In the genomic region with DNA sequence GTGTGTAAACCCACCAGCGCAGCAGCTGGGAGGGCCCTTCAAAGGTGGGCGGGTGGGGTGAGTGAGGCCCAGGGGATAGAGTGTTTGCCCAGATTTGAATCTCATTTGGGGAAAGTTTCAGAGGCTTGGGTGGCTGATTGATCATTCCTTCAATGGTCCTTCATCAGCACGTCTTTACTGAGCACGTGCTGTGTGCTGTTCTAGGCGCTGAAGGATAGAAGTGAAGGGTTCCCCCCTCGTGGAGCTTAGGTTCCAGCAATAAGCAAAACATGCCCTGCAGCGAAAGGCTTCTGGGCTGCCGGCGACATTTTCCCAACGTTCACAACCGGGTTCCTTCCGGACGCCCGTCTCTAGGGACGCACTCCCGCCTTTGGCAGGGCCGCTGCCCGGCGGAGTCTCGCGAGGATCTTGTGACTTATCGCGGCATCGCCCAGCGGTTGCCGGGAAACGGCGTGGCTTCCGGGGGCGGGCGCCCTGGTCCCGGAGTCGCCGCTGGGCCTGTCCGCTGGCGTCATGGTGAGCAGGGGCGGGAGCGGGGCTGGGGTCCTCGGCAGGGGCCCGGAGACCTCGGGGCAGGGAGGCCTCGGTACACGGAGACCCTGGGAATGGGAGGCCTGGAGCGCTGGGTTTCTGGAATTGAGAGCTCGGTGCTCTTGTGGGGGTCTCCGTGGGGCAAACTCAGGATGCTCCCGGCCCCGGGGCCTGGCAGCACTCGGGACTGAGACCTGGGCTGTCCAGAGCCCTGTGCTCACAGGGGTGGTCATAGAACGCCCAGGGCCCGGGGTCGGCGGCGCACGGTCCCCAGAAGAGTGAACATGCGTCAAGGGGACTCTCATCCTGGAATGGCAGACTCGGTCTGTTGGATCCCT, we compare ENCODE assay signal across 1 cellular context.
TF ChIP-seq lines count a peak whose summit lies in the region.

No MANE protein-coding gene starts in this region.

TF ChIP-seq in HepG2, 621 proteins besides CTCF, POLR2A, EP300 and RAD21 (continued from another document and continues in another):
- TF ChIP-seq ELK4 (CRISPR knock-in tag; IDR thresholded peaks at IDR 0.05; ENCODE audit: borderline replicate concordance) (peak; percentile 12; the same call in 1 of the 2 replicates), ZFP41 (CRISPR knock-in tag; IDR thresholded peaks at IDR 0.05; ENCODE audit: borderline replicate concordance) (peak; percentile 58; the same call in 1 of the 2 replicates), ZNF777 (CRISPR knock-in tag; IDR thresholded peaks at IDR 0.05) (peak; percentile 82), KLF13 (CRISPR knock-in tag; IDR thresholded peaks at IDR 0.05) (no peak), SMYD3 (CRISPR knock-in tag; IDR thresholded peaks at IDR 0.05) (0 out of 2 replicates have a peak, but pooled peaks have one; percentile 67), AKAP8 (CRISPR knock-in tag; IDR thresholded peaks at IDR 0.05) (no peak), HMGA1 (CRISPR knock-in tag; conservative IDR thresholded peaks at IDR 0.05) (no peak), SRSF9 (IDR thresholded peaks at IDR 0.05; ENCODE audit: borderline replicate concordance, insufficient read depth, low read depth, low read length, poor library complexity, severe bottlenecking) (no peak), KDM4B (CRISPR knock-in tag; IDR thresholded peaks at IDR 0.05) (peak; percentile 93), NRL (CRISPR knock-in tag; IDR thresholded peaks at IDR 0.05; ENCODE audit: borderline replicate concordance) (peak; percentile 85; the same call in 1 of the 2 replicates), ZNF414 (CRISPR knock-in tag; IDR thresholded peaks at IDR 0.05) (peak; percentile 41; the same call in 1 of the 2 replicates), KLF6 (CRISPR knock-in tag; IDR thresholded peaks at IDR 0.05) (0 out of 2 replicates have a peak, but pooled peaks have one; percentile 76), GLI4 (CRISPR knock-in tag; IDR thresholded peaks at IDR 0.05; ENCODE audit: borderline replicate concordance) (no peak), MEIS2 (CRISPR knock-in tag; IDR thresholded peaks at IDR 0.05) (peak; percentile 27; the same call in 1 of the 2 replicates), MLX (CRISPR knock-in tag; IDR thresholded peaks at IDR 0.05) (peak; percentile 25; the same call in 1 of the 2 replicates), ZNF138 (CRISPR knock-in tag; IDR thresholded peaks at IDR 0.05; ENCODE audit: low read depth) (peak; percentile 59; the same call in 1 of the 2 replicates), ZFP90 (CRISPR knock-in tag; IDR thresholded peaks at IDR 0.05; ENCODE audit: borderline replicate concordance) (peak; percentile 70; the same call in 1 of the 2 replicates), SP2 (CRISPR knock-in tag; IDR thresholded peaks at IDR 0.05) (0 out of 2 replicates have a peak, but pooled peaks have one; percentile 63), ZNF124 (CRISPR knock-in tag; IDR thresholded peaks at IDR 0.05) (peak; percentile 90), ZNF225 (CRISPR knock-in tag; IDR thresholded peaks at IDR 0.05) (peak; percentile 25; the same call in 1 of the 2 replicates), YEATS2 (CRISPR knock-in tag; IDR thresholded peaks at IDR 0.05; ENCODE audit: borderline replicate concordance) (peak; percentile 96), HMG20A (CRISPR knock-in tag; IDR thresholded peaks at IDR 0.05; ENCODE audit: borderline replicate concordance) (peak; percentile 14; the same call in 1 of the 2 replicates), PHF5A (CRISPR knock-in tag; IDR thresholded peaks at IDR 0.05; ENCODE audit: low read depth, unreplicated experiment) (peak; percentile 97), ERF (CRISPR knock-in tag; IDR thresholded peaks at IDR 0.05) (peak; percentile 77), ZC3H4 (CRISPR knock-in tag; IDR thresholded peaks at IDR 0.05; ENCODE audit: borderline replicate concordance) (no peak), REST (IDR thresholded peaks at IDR 0.05; ENCODE audit: borderline replicate concordance in 1 of 2, low read depth in 1 of 2, low read length in 2 of 2) (no peak; a peak in 1 of 4 replicates), PHF8 (CRISPR knock-in tag; IDR thresholded peaks at IDR 0.05) (peak; percentile 78), HDAC1 (CRISPR knock-in tag; IDR thresholded peaks at IDR 0.05) (peak; percentile 98), FOXJ3 (CRISPR knock-in tag; IDR thresholded peaks at IDR 0.05; ENCODE audit: borderline replicate concordance) (peak; percentile 44; the same call in 1 of the 2 replicates), ZNF850 (CRISPR knock-in tag; conservative IDR thresholded peaks at IDR 0.05) (no peak)
- TF ChIP-seq, protein P1, sequence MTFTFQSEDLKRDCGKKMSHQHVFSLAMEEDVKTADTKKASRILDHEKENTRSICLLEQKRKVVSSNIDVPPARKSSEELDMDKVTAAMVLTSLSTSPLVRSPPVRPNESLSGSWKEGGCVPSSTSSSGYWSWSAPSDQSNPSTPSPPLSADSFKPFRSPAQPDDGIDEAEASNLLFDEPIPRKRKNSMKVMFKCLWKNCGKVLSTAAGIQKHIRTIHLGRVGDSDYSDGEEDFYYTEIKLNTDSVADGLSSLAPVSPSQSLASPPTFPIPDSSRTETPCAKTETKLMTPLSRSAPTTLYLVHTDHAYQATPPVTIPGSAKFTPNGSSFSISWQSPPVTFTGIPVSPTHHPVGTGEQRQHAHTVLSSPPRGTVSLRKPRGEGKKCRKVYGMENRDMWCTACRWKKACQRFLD (CRISPR knock-in tag; IDR thresholded peaks at IDR 0.05; ENCODE audit: borderline replicate concordance), result peak; percentile 82
- TF ChIP-seq, protein P2, sequence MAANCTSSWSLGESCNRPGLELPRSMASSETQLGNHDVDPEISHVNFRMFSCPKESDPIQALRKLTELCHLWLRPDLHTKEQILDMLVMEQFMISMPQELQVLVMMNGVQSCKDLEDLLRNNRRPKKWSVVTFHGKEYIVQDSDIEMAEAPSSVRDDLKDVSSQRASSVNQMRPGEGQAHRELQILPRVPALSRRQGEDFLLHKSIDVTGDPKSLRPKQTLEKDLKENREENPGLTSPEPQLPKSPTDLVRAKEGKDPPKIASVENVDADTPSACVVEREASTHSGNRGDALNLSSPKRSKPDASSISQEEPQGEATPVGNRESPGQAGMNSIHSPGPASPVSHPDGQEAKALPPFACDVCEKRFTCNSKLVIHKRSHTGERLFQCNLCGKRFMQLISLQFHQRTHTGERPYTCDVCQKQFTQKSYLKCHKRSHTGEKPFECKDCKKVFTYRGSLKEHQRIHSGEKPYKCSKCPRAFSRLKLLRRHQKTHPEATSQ (CRISPR knock-in tag; IDR thresholded peaks at IDR 0.05; ENCODE audit: borderline replicate concordance), result peak; percentile 34; the same call in 1 of the 2 replicates
- TF ChIP-seq, protein P3, sequence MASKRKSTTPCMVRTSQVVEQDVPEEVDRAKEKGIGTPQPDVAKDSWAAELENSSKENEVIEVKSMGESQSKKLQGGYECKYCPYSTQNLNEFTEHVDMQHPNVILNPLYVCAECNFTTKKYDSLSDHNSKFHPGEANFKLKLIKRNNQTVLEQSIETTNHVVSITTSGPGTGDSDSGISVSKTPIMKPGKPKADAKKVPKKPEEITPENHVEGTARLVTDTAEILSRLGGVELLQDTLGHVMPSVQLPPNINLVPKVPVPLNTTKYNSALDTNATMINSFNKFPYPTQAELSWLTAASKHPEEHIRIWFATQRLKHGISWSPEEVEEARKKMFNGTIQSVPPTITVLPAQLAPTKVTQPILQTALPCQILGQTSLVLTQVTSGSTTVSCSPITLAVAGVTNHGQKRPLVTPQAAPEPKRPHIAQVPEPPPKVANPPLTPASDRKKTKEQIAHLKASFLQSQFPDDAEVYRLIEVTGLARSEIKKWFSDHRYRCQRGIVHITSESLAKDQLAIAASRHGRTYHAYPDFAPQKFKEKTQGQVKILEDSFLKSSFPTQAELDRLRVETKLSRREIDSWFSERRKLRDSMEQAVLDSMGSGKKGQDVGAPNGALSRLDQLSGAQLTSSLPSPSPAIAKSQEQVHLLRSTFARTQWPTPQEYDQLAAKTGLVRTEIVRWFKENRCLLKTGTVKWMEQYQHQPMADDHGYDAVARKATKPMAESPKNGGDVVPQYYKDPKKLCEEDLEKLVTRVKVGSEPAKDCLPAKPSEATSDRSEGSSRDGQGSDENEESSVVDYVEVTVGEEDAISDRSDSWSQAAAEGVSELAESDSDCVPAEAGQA (IDR thresholded peaks at IDR 0.05; ENCODE audit: low read depth), result peak; percentile 15; the same call in 1 of the 2 replicates
- TF ChIP-seq, protein P3 (CRISPR knock-in tag; IDR thresholded peaks at IDR 0.05; ENCODE audit: borderline replicate concordance), result no peak
- TF ChIP-seq, protein P4, sequence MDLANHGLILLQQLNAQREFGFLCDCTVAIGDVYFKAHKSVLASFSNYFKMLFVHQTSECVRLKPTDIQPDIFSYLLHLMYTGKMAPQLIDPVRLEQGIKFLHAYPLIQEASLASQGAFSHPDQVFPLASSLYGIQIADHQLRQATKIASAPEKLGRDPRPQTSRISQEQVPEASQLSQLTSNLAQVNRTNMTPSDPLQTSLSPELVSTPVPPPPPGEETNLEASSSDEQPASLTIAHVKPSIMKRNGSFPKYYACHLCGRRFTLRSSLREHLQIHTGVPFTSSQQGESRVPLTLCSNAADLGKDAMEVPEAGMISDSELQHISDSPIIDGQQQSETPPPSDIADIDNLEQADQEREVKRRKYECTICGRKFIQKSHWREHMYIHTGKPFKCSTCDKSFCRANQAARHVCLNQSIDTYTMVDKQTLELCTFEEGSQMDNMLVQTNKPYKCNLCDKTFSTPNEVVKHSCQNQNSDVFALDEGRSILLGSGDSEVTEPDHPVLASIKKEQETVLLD (CRISPR knock-in tag; IDR thresholded peaks at IDR 0.05; ENCODE audit: low read depth), result peak; percentile 66; the same call in 1 of the 2 replicates
